8 cellular contexts compared by ENCODE assay signal in the genomic region with DNA sequence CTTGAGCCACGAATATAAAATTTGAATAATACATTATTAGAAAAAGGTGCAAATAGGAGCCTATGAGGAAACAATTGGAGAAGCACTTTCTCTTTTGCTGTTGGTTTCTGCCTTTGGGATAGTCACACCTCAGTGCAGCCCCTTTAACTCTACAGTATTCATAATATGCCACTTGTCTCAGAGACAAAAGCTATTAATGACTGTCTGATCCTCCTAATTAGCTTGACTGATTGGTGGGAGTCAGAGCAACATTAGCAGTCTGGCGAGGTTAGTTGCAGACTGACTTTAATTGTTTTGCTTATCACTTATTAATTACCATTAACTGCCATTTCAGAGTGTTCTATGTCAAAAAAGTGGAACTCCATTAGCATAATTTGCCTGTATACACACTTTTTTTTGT.
"Had no signal": no experiment of that assay in that cellular context is flagged by ENCODE, and none has a peak within 500 bp of the region (broad histone marks: within the 10 kb centered on the region; RNA-seq: fewer than 3 reads in every experiment).

No MANE protein-coding gene starts in this region.

- H3K27me3 Mint-ChIP-seq: IgD-negative memory B cell had no signal

- ATAC-seq: GM23338, HepG2 had no signal

- H3K4me3 Mint-ChIP-seq: GM23338, H9, IgD-negative memory B cell had no signal

- H3K4me1 Mint-ChIP-seq: H9, IgD-negative memory B cell had no signal

- H3K9me3 Mint-ChIP-seq: GM23338, H9, IgD-negative memory B cell had no signal

- DNase-seq: H9, HCEC 1CT, KBM-7 had no signal

- H3K27ac Mint-ChIP-seq: GM23338, H9, IgD-negative memory B cell had no signal

- FAIRE-seq: H1, H54, HepG2 had no signal
